In the genomic region with DNA sequence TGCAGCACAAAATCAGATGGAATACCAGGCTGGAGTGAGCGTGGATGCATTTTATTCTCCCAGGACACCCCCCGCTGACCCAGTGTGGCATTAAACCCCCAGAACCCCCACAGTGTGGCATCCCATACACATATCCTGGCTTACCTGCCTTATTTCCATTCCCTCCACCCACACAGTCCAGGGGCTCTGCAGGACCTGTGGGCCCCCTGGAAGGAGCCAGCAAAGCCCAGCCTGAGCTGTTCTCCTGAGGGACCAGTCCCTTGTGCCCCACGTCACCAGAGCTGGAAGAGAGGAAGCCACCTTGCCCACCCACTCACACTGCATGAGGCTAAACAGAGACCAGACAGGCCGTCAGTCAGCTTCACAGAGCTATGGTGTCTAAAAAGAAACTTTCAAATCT, we compare ENCODE assay signal across 28 cellular contexts. TPM values are rescaled to one million over a fixed set of nuclear protein-coding genes. Genes with fewer than 3 reads are reported as not detected.
"Had no signal": no experiment of that assay in that cellular context is flagged by ENCODE, and none has a peak within 500 bp of the region (broad histone marks: within the 10 kb centered on the region; RNA-seq: fewer than 3 reads in every experiment).

No MANE protein-coding gene starts in this region.

- H3K4me1 Mint-ChIP-seq: naive B cell; naive thymus-derived CD8-positive, alpha-beta T cell; nephron progenitor cell; stimulated activated memory B cell treated with anti-CD40 and anti-IgM and Interleukin-4, amounts not matched to agents 10 μg/mL and 1 μg/mL and 100 μg/mL, for 72 hours; stimulated activated naive CD8-positive, alpha-beta T cell treated with anti-CD3 and anti-CD28 coated beads, Interleukin-15, amount 100 ng/mL, for 72 hours had no signal

- H3K9me3 Mint-ChIP-seq: neural crest cell had no signal

- H3K27ac Mint-ChIP-seq: naive B cell; natural killer cell treated with Interleukin-12 subunit alpha and Interleukin-12 subunit beta and Interleukin-15 and Interleukin-18, amount 100 ng/mL, for 72 hours; nephron progenitor cell; progenitor cell of endocrine pancreas; stimulated activated memory B cell treated with anti-CD40 and anti-IgM and Interleukin-4, amounts not matched to agents 10 μg/mL and 1 μg/mL and 100 μg/mL, for 72 hours; stimulated activated naive CD8-positive, alpha-beta T cell treated with anti-CD3 and anti-CD28 coated beads, Interleukin-15, amount 100 ng/mL, for 72 hours; type B pancreatic cell had no signal

- H3K4me3 Mint-ChIP-seq: naive B cell; naive thymus-derived CD8-positive, alpha-beta T cell; natural killer cell treated with Interleukin-12 subunit alpha and Interleukin-12 subunit beta and Interleukin-15 and Interleukin-18, amount 100 ng/mL, for 72 hours; nephron progenitor cell; neural crest cell; stimulated activated memory B cell treated with anti-CD40 and anti-IgM and Interleukin-4, amounts not matched to agents 10 μg/mL and 1 μg/mL and 100 μg/mL, for 72 hours; stimulated activated naive CD8-positive, alpha-beta T cell treated with anti-CD3 and anti-CD28 coated beads, Interleukin-15, amount 100 ng/mL, for 72 hours; type B pancreatic cell had no signal

- ATAC-seq: naive thymus-derived CD8-positive, alpha-beta T cell; natural killer cell treated with Interleukin-12 subunit alpha and Interleukin-12 subunit beta and Interleukin-15 and Interleukin-18, amount 100 ng/mL, for 72 hours; pancreas; psoas muscle; right cardiac atrium; right lobe of liver; stimulated activated memory B cell treated with anti-CD40 and anti-IgM and Interleukin-4, amounts not matched to agents 10 μg/mL and 1 μg/mL and 100 μg/mL, for 72 hours; stimulated activated naive CD8-positive, alpha-beta T cell treated with anti-CD3 and anti-CD28 coated beads, Interleukin-15, amount 100 ng/mL, for 72 hours; stimulated activated naive CD8-positive, alpha-beta T cell treated with anti-CD3 and anti-CD28 coated beads, Interleukin-15, Interleukin-2, amounts not matched to agents 100 U/mL and 50 U/mL, for 24 hours; upper lobe of right lung had no signal

- H3K36me3 Mint-ChIP-seq: natural killer cell treated with Interleukin-12 subunit alpha and Interleukin-12 subunit beta and Interleukin-15 and Interleukin-18, amount 100 ng/mL, for 72 hours; stimulated activated memory B cell treated with anti-CD40 and anti-IgM and Interleukin-4, amounts not matched to agents 10 μg/mL and 1 μg/mL and 100 μg/mL, for 72 hours; type B pancreatic cell had no signal

- DNase-seq: naive B cell; naive thymus-derived CD8-positive, alpha-beta T cell; nephron progenitor cell; occipital lobe; psoas muscle; right cardiac atrium; right lobe of liver; sigmoid colon; small intestine; stimulated activated CD4-positive, alpha-beta T cell treated with anti-CD3 and anti-CD28 coated beads, Interleukin-15, amount 100 ng/mL, for 24 hours; stimulated activated CD4-positive, alpha-beta T cell treated with anti-CD3 and anti-CD28 coated beads, Interleukin-2, amount 100 ng/mL, for 24 hours; stimulated activated CD4-positive, alpha-beta T cell treated with anti-CD3 and anti-CD28 coated beads, Interleukin-2, amount 100 ng/mL, for 48 hours; stimulated activated CD4-positive, alpha-beta T cell treated with anti-CD3 and anti-CD28 coated beads, Interleukin-4, amount 100 ng/mL, for 24 hours; stimulated activated naive CD4-positive, alpha-beta T cell; stimulated activated naive CD8-positive, alpha-beta T cell treated with anti-CD3 and anti-CD28 coated beads, Interleukin-15, amount 100 ng/mL, for 72 hours; stimulated activated naive CD8-positive, alpha-beta T cell treated with anti-CD3 and anti-CD28 coated beads, Interleukin-15, Interleukin-2, amounts not matched to agents 100 U/mL and 50 U/mL, for 24 hours; testis; tibial artery; transverse colon; upper lobe of right lung; uterus had no signal

RNA-seq across cellular contexts. Expression of a gene that starts 20.1 kb away (rescaled TPM):
- total RNA-seq: suprapubic skin, upper lobe of right lung had no signal
